ENCODE assay signal across 21 cellular contexts in the genomic region with DNA sequence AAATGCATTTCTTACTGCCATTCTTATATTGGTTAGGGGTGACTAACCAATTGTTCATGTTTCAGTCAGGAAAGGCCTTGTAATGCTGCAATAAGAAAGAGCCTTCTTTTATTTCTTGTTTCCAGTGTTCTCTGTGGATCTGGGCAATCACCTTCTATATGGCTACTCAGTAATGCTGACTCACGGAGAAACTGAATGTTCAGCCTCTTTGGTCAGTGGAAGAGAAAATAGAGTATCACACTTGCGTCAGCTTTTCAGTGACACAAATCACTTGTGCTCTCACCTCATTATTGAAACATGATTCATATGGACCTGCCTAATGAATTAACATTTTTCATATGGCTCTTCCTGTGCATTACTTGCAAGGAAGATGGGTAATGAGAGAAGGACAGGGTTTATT.
"Had no signal": no experiment of that assay in that cellular context is flagged by ENCODE, and none has a peak within 500 bp of the region (broad histone marks: within the 10 kb centered on the region; RNA-seq: fewer than 3 reads in every experiment).

No MANE protein-coding gene starts in this region.

- H3K9ac ChIP-seq: neural progenitor cell had no signal

- H3K4me1 ChIP-seq: left lung, neural progenitor cell, prostate gland, right atrium auricular region, thyroid gland had no signal

- H3K27me3 ChIP-seq: left lung, neural progenitor cell, right atrium auricular region, thyroid gland had no signal

- H3K36me3 ChIP-seq: left lung, neural progenitor cell, prostate gland, right atrium auricular region, thyroid gland had no signal

- H3K27ac ChIP-seq: left lung, neural progenitor cell, prostate gland, right atrium auricular region, thyroid gland had no signal

- DNase-seq: activated CD4-positive, alpha-beta memory T cell treated with anti-CD3 and anti-CD28 coated beads, Interleukin-2, amount 10 ng/mL, durations not matched to agents 7 days and 5 days; activated CD4-positive, alpha-beta T cell treated with anti-CD3 and anti-CD28 coated beads for 48 hours; activated CD4-positive, CD25-positive, alpha-beta regulatory T cell; activated CD8-positive, alpha-beta memory T cell treated with anti-CD3 and anti-CD28 coated beads, Interleukin-2, amount 10 ng/mL, durations not matched to agents 7 days and 5 days; activated naive CD4-positive, alpha-beta T cell; activated naive CD8-positive, alpha-beta T cell treated with anti-CD3 and anti-CD28 coated beads, Interleukin-2, amount 10 ng/mL, durations not matched to agents 7 days and 5 days; effector memory CD8-positive, alpha-beta T cell; hypothalamus; islet precursor cell; left lung; naive thymus-derived CD4-positive, alpha-beta T cell; stimulated activated CD4-positive, alpha-beta T cell treated with anti-CD3 and anti-CD28 coated beads, Interleukin-12 subunit alpha, Interleukin-12 subunit beta, amount 100 ng/mL, for 4 hours; stimulated activated CD4-positive, alpha-beta T cell treated with anti-CD3 and anti-CD28 coated beads, Interleukin-2, amount 100 ng/mL, for 24 hours; stimulated activated naive CD4-positive, alpha-beta T cell treated with Interleukin-2 at 50 U/mL for 16 hours; thyroid gland had no signal

- H3K9me3 ChIP-seq: prostate gland, right atrium auricular region, thyroid gland had no signal

- H3K4me3 Mint-ChIP-seq: activated CD4-positive, alpha-beta memory T cell treated with anti-CD3 and anti-CD28 coated beads, Interleukin-2, amount 10 ng/mL, durations not matched to agents 7 days and 5 days; activated CD8-positive, alpha-beta memory T cell treated with anti-CD3 and anti-CD28 coated beads, Interleukin-2, amount 10 ng/mL, durations not matched to agents 7 days and 5 days; activated naive CD8-positive, alpha-beta T cell treated with anti-CD3 and anti-CD28 coated beads, Interleukin-2, amount 10 ng/mL, durations not matched to agents 7 days and 5 days; effector memory CD8-positive, alpha-beta T cell; memory B cell; naive thymus-derived CD4-positive, alpha-beta T cell; neural progenitor cell; T-helper 2 cell treated with Interferon-gamma antibody and Interleukin-4, amounts not matched to agents 5 μg/mL and 100 μg/mL, for 36 hours had no signal

- H3K36me3 Mint-ChIP-seq: activated CD8-positive, alpha-beta memory T cell treated with anti-CD3 and anti-CD28 coated beads, Interleukin-2, amount 10 ng/mL, durations not matched to agents 7 days and 5 days; activated naive CD8-positive, alpha-beta T cell treated with anti-CD3 and anti-CD28 coated beads, Interleukin-2, amount 10 ng/mL, durations not matched to agents 7 days and 5 days; memory B cell; naive thymus-derived CD4-positive, alpha-beta T cell; neural progenitor cell had no signal

- FAIRE-seq: frontal cortex had no signal

- H3K9me3 Mint-ChIP-seq: memory B cell; T-helper 2 cell treated with Interferon-gamma antibody and Interleukin-4, amounts not matched to agents 5 μg/mL and 100 μg/mL, for 36 hours had no signal

- H3K4me2 ChIP-seq: neural progenitor cell had no signal

- H3K4me1 Mint-ChIP-seq: activated CD4-positive, alpha-beta memory T cell treated with anti-CD3 and anti-CD28 coated beads, Interleukin-2, amount 10 ng/mL, durations not matched to agents 7 days and 5 days; activated CD8-positive, alpha-beta memory T cell treated with anti-CD3 and anti-CD28 coated beads, Interleukin-2, amount 10 ng/mL, durations not matched to agents 7 days and 5 days; activated naive CD8-positive, alpha-beta T cell treated with anti-CD3 and anti-CD28 coated beads, Interleukin-2, amount 10 ng/mL, durations not matched to agents 7 days and 5 days; memory B cell; naive thymus-derived CD4-positive, alpha-beta T cell; neural progenitor cell had no signal

- H3K27me3 Mint-ChIP-seq: activated CD4-positive, alpha-beta memory T cell treated with anti-CD3 and anti-CD28 coated beads, Interleukin-2, amount 10 ng/mL, durations not matched to agents 7 days and 5 days; activated CD8-positive, alpha-beta memory T cell treated with anti-CD3 and anti-CD28 coated beads, Interleukin-2, amount 10 ng/mL, durations not matched to agents 7 days and 5 days; activated naive CD8-positive, alpha-beta T cell treated with anti-CD3 and anti-CD28 coated beads, Interleukin-2, amount 10 ng/mL, durations not matched to agents 7 days and 5 days; effector memory CD8-positive, alpha-beta T cell; memory B cell; naive thymus-derived CD4-positive, alpha-beta T cell had no signal

- H3K27ac Mint-ChIP-seq: activated CD4-positive, alpha-beta memory T cell treated with anti-CD3 and anti-CD28 coated beads, Interleukin-2, amount 10 ng/mL, durations not matched to agents 7 days and 5 days; activated CD8-positive, alpha-beta memory T cell treated with anti-CD3 and anti-CD28 coated beads, Interleukin-2, amount 10 ng/mL, durations not matched to agents 7 days and 5 days; activated naive CD8-positive, alpha-beta T cell treated with anti-CD3 and anti-CD28 coated beads, Interleukin-2, amount 10 ng/mL, durations not matched to agents 7 days and 5 days; effector memory CD8-positive, alpha-beta T cell; memory B cell; naive thymus-derived CD4-positive, alpha-beta T cell; neural progenitor cell; T-helper 2 cell treated with Interferon-gamma antibody and Interleukin-4, amounts not matched to agents 5 μg/mL and 100 μg/mL, for 36 hours had no signal

- H2AFZ ChIP-seq: neural progenitor cell had no signal

- H3K4me3 ChIP-seq: left lung, neural progenitor cell, prostate gland, right atrium auricular region, thyroid gland had no signal
